Comparison of ENCODE assay signal across 9 cellular contexts in the genomic region with DNA sequence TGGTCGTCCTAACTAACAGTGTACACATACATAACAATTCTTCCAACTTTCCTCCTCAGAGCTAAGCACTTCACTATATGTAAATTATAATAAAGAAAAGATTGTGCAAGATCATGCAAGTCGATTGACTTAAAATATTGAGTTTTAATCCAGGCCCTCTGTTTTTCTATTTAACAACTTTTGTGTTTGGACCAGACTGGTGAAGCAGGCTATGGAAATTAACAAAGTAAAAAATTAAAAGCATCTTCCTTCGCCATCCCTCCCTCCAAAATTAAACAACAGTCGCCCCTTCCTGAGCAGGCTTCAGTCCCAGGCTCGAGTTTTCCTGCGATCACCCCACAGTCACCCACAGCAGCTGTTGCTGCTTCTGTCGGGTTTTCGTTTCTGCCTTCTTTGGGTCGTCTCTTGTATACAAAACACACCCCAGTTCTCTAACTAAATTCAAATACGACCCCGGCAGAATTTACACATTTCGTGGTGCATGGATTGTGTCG. TPM values are rescaled to one million over a fixed set of nuclear protein-coding genes. Genes with fewer than 3 reads are reported as not detected.
DNase-seq lines count a peak whose midpoint lies in the region; ATAC-seq and TF ChIP-seq lines count a peak whose summit lies in the region.
"Had no signal": no experiment of that assay in that cellular context is flagged by ENCODE, and none has a peak within 500 bp of the region (broad histone marks: within the 10 kb centered on the region; RNA-seq: fewer than 3 reads in every experiment).

No MANE protein-coding gene starts in this region.

- H3K27me3 Mint-ChIP-seq in CD4-positive, CD25-positive, alpha-beta regulatory T cell = peaks cover 81% of the 10 kb centered on the region

- no peak for TF ChIP-seq CTCF in Loucy (conservative IDR thresholded peaks at IDR 0.05; ENCODE audit: low read length)
- TF ChIP-seq CTCF in epithelial cell of esophagus (IDR thresholded peaks at IDR 0.05; ENCODE audit: insufficient read depth, low read depth, low read length, missing control alignments) = no peak
- TF ChIP-seq CTCF in parathyroid adenoma (IDR thresholded peaks at IDR 0.05) = no peak

- H4K20me1 ChIP-seq in Loucy (ENCODE audit: insufficient read depth, low read length, poor library complexity, severe bottlenecking) = no peaks in the 10 kb centered on the region

- H3F3A ChIP-seq in Loucy (ENCODE audit: low read depth) = no peaks in the 10 kb centered on the region

- no peak overlapping the region for H3K27ac ChIP-seq in CD4-positive, CD25-positive, alpha-beta regulatory T cell (ENCODE audit: insufficient read depth, low read length, poor library complexity, severe bottlenecking)
- no peak overlapping the region for H3K27ac ChIP-seq in parathyroid adenoma

- peak overlapping the region; percentile 60 for H3K4me2 ChIP-seq in Loucy (ENCODE audit: low read depth, low read length, poor library complexity, severe bottlenecking)
- H3K4me2 ChIP-seq in parathyroid adenoma (ENCODE audit: low read length) = peak overlapping the region; percentile 72

- H3K4me1 Mint-ChIP-seq in CD4-positive, CD25-positive, alpha-beta regulatory T cell = peaks cover 5 to 39% (median 13%) of the 10 kb centered on the region in 4 donors

- H3K9ac ChIP-seq in Loucy (ENCODE audit: low read depth, low read length, poor library complexity, severe bottlenecking) (peak overlapping the region; percentile 49), parathyroid adenoma (no peak overlapping the region)

- H3K36me3 ChIP-seq in CD4-positive, CD25-positive, alpha-beta regulatory T cell (ENCODE audit: control insufficient read depth, insufficient read depth, low read length) = no peaks in the 10 kb centered on the region
- no peaks in the 10 kb centered on the region for H3K36me3 ChIP-seq in Loucy (ENCODE audit: insufficient read depth, low read length)
- no peaks in the 10 kb centered on the region for H3K36me3 ChIP-seq in parathyroid adenoma (ENCODE audit: control insufficient read depth, insufficient read depth, low read length)

- no peak for DNase-seq in CD4-positive, CD25-positive, alpha-beta regulatory T cell
- DNase-seq in epithelial cell of esophagus (ENCODE audit: low read depth) (no peak), MV-4-11 (lab: John Stamatoyannopoulos, UW) (no peak), activated gamma-delta T cell (lab: John Stamatoyannopoulos, UW) (no peak), hippocampal formation (lab: John Stamatoyannopoulos, UW) (no peak)
- no peak for DNase-seq in stimulated activated CD4-positive, alpha-beta T cell treated with anti-CD3 and anti-CD28 coated beads, Interleukin-4, amount 100 ng/mL, for 1 hour
- DNase-seq: NCI-H226 had no signal

- H2AFZ ChIP-seq in Loucy (ENCODE audit: low read length) = peak overlapping the region; percentile 78
- peak overlapping the region; percentile 60 for H2AFZ ChIP-seq in parathyroid adenoma

- H3K9me3 Mint-ChIP-seq in CD4-positive, CD25-positive, alpha-beta regulatory T cell = peaks cover 0 to 3% (median 0%) of the 10 kb centered on the region in 7 donors

- peak overlapping the region; percentile 72 for H3K4me3 ChIP-seq in CD4-positive, CD25-positive, alpha-beta regulatory T cell (ENCODE audit: low read depth, low read length)
- peak overlapping the region; percentile 67 for H3K4me3 ChIP-seq in Loucy (ENCODE audit: low read length, poor library complexity, severe bottlenecking)
- H3K4me3 ChIP-seq in epithelial cell of esophagus (ENCODE audit: low read length) = peak overlapping the region; percentile 31
- H3K4me3 ChIP-seq in parathyroid adenoma (ENCODE audit: low read depth, low read length) = peak overlapping the region; percentile 53

- no peak for ATAC-seq in CD4-positive, CD25-positive, alpha-beta regulatory T cell (ENCODE audit: low read depth in 2 of 2)

- H3K36me3 Mint-ChIP-seq in CD4-positive, CD25-positive, alpha-beta regulatory T cell = no peaks in the 10 kb centered on the region

- H3K4me1 ChIP-seq in CD4-positive, CD25-positive, alpha-beta regulatory T cell (ENCODE audit: control insufficient read depth, insufficient read depth, low read length, poor library complexity, severe bottlenecking) = peaks cover 38% of the 10 kb centered on the region
- H3K4me1 ChIP-seq in Loucy (ENCODE audit: insufficient read depth, low read length, poor library complexity, severe bottlenecking) (no peaks in the 10 kb centered on the region), parathyroid adenoma (no peaks in the 10 kb centered on the region)

- H3K4me3 Mint-ChIP-seq in CD4-positive, CD25-positive, alpha-beta regulatory T cell = peak overlapping the region; percentile 83 to 93 (median 88)

- H3K9me2 ChIP-seq in Loucy (replicated peaks; ENCODE audit: low read depth, low read length) = no peaks in the 10 kb centered on the region

- peaks cover 19% of the 10 kb centered on the region for H3K27me3 ChIP-seq in CD4-positive, CD25-positive, alpha-beta regulatory T cell (ENCODE audit: control insufficient read depth, insufficient read depth, low read length)
- no peaks in the 10 kb centered on the region for H3K27me3 ChIP-seq in Loucy (ENCODE audit: insufficient read depth, low read length, poor library complexity, severe bottlenecking)
- peaks cover 4% of the 10 kb centered on the region for H3K27me3 ChIP-seq in parathyroid adenoma (ENCODE audit: control insufficient read depth, insufficient read depth, low read length)

- H3K9me3 ChIP-seq in CD4-positive, CD25-positive, alpha-beta regulatory T cell (ENCODE audit: control insufficient read depth in 2 of 2, low read length in 2 of 2) = no peaks in the 10 kb centered on the region
- H3K9me3 ChIP-seq in Loucy (ENCODE audit: insufficient read depth, low read depth, low read length) (no peaks in the 10 kb centered on the region), parathyroid adenoma (ENCODE audit: control insufficient read depth, low read length) (no peaks in the 10 kb centered on the region)

- H3K79me2 ChIP-seq in Loucy (ENCODE audit: insufficient read depth, low read length) = no peaks in the 10 kb centered on the region
- H3K79me2 ChIP-seq in parathyroid adenoma = no peaks in the 10 kb centered on the region

- no peak overlapping the region for H3K27ac Mint-ChIP-seq in CD4-positive, CD25-positive, alpha-beta regulatory T cell

RNA-seq across cellular contexts. Expression of a gene that starts 4.7 kb away (rescaled TPM):
- not detected for total RNA-seq in CD4-positive, CD25-positive, alpha-beta regulatory T cell
- polyA plus RNA-seq in CD4-positive, CD25-positive, alpha-beta regulatory T cell = not detected
